11 cellular contexts compared by ENCODE assay signal in the genomic region with DNA sequence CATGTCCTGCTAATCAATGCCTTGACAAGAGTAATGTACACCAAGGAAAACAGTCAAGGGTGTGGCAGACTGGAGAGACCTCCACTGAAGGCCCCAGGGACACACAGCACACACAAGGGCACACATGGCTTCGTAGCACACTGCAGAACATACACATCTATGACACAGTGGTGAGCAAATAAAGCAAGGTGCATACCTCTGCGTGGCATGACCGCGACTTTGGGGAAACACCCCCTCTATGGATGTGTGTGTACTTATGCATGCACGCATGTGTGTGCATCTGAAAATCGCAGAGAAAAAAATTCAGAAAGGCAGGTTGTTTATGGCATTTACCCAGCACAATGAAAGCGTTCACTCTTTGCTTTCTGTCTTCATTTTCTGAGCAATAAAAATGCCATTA. TPM values are rescaled to one million over a fixed set of nuclear protein-coding genes. Genes with fewer than 3 reads are reported as not detected.
A peak's percentile ranks its signal among the peaks of the same experiment; 100 is the strongest.
DNase-seq lines count a peak whose midpoint lies in the region; ATAC-seq and TF ChIP-seq lines count a peak whose summit lies in the region.
"Had no signal": no experiment of that assay in that cellular context is flagged by ENCODE, and none has a peak within 500 bp of the region (broad histone marks: within the 10 kb centered on the region; RNA-seq: fewer than 3 reads in every experiment).

No MANE protein-coding gene starts in this region.

- no peak overlapping the region for H3K4me3 ChIP-seq in sigmoid colon

- H3K36me3 Mint-ChIP-seq in WTC11 = peaks cover 22% of the 10 kb centered on the region
- H3K36me3 Mint-ChIP-seq in dendritic cell treated with granulocyte-macrophage colony-stimulating factor and Interleukin-4, amounts not matched to agents 40 ng/mL and 50 ng/mL, for 4 days (ENCODE audit: low read depth) = peaks cover 43% of the 10 kb centered on the region

- ATAC-seq in WTC11 (no peak), HG03439 (IDR thresholded peaks at IDR 0.05; ENCODE audit: unreplicated experiment) (no peak)

- peak overlapping the region; percentile 86 for H3K27ac Mint-ChIP-seq in WTC11
- H3K27ac Mint-ChIP-seq in dendritic cell treated with granulocyte-macrophage colony-stimulating factor and Interleukin-4, amounts not matched to agents 40 ng/mL and 50 ng/mL, for 4 days = peak overlapping the region; percentile 54

- no peak for TF ChIP-seq EP300 in sigmoid colon (IDR thresholded peaks at IDR 0.05)

- H3K9me3 ChIP-seq in sigmoid colon = peaks cover 0 to 1% (median 0%) of the 10 kb centered on the region in 4 donors

- POLR2A ChIA-PET in WTC11 (lab: Charles Lee) = no interaction called here

- no peaks in the 10 kb centered on the region for H3K27me3 Mint-ChIP-seq in WTC11 (ENCODE audit: low read depth)
- H3K27me3 Mint-ChIP-seq in dendritic cell treated with granulocyte-macrophage colony-stimulating factor and Interleukin-4, amounts not matched to agents 40 ng/mL and 50 ng/mL, for 4 days = no peaks in the 10 kb centered on the region

- CTCF ChIA-PET in WTC11 (lab: Charles Lee) = no interaction called here

- no peak for TF ChIP-seq POLR2A in sigmoid colon (IDR thresholded peaks at IDR 0.05)

- H3K4me3 Mint-ChIP-seq in WTC11 = no peak overlapping the region
- H3K4me3 Mint-ChIP-seq in dendritic cell treated with granulocyte-macrophage colony-stimulating factor and Interleukin-4, amounts not matched to agents 40 ng/mL and 50 ng/mL, for 4 days = no peak overlapping the region

- H3K9me3 Mint-ChIP-seq in WTC11 = peaks cover 7% of the 10 kb centered on the region; the same call in 1 of the 2 replicates
- peaks cover 9% of the 10 kb centered on the region for H3K9me3 Mint-ChIP-seq in dendritic cell treated with granulocyte-macrophage colony-stimulating factor and Interleukin-4, amounts not matched to agents 40 ng/mL and 50 ng/mL, for 4 days

- TF ChIP-seq CTCF in WTC11 (IDR thresholded peaks at IDR 0.05) = no peak
- no peak for TF ChIP-seq CTCF in sigmoid colon (IDR thresholded peaks at IDR 0.05)

- H3K4me1 Mint-ChIP-seq in WTC11 = peaks cover 33% of the 10 kb centered on the region
- peaks cover 66% of the 10 kb centered on the region for H3K4me1 Mint-ChIP-seq in dendritic cell treated with granulocyte-macrophage colony-stimulating factor and Interleukin-4, amounts not matched to agents 40 ng/mL and 50 ng/mL, for 4 days (ENCODE audit: low read depth)

- H3K36me3 ChIP-seq in sigmoid colon = no peaks in the 10 kb centered on the region

- H3K27ac ChIP-seq in sigmoid colon = no peak overlapping the region

- intact Hi-C loops in dendritic cell treated with granulocyte-macrophage colony-stimulating factor and Interleukin-4, amounts not matched to agents 40 ng/mL and 50 ng/mL, for 4 days (cut with micrococcal nuclease) = no loop called here
- intact Hi-C loops in sigmoid colon (cut with DNase I) = no loop called here

- no peaks in the 10 kb centered on the region for H3K27me3 ChIP-seq in sigmoid colon

- 15 to 31% methylated on average over 7 of the region's 7 CpGs for WGBS in sigmoid colon, 2 donors

- peak; percentile 29 for DNase-seq in Daoy (ENCODE audit: low read depth)
- no peak for DNase-seq in WTC11 (ENCODE audit: low spot score)
- DNase-seq in sigmoid colon = peak; percentile 25
- no peak for DNase-seq in NCI-H510A treated with DMSO at 0.1 percent for 48 hours (lab: John Stamatoyannopoulos, UW)
- no peak for DNase-seq in GM03348 (ENCODE audit: low spot score)
- no peak for DNase-seq in NCI-H1092 (lab: John Stamatoyannopoulos, UW)
- DNase-seq: amniotic stem cell, DMS53, SW 1271 had no signal

- H3K4me1 ChIP-seq in sigmoid colon = peaks cover 0 to 20% (median 3%) of the 10 kb centered on the region in 4 donors

TF ChIP-seq in WTC11, 78 proteins besides CTCF, POLR2A, EP300 and RAD21 (continues in another document):
- TF ChIP-seq, protein P1, sequence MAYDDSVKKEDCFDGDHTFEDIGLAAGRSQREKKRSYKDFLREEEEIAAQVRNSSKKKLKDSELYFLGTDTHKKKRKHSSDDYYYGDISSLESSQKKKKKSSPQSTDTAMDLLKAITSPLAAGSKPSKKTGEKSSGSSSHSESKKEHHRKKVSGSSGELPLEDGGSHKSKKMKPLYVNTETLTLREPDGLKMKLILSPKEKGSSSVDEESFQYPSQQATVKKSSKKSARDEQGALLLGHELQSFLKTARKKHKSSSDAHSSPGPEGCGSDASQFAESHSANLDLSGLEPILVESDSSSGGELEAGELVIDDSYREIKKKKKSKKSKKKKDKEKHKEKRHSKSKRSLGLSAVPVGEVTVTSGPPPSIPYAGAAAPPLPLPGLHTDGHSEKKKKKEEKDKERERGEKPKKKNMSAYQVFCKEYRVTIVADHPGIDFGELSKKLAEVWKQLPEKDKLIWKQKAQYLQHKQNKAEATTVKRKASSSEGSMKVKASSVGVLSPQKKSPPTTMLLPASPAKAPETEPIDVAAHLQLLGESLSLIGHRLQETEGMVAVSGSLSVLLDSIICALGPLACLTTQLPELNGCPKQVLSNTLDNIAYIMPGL (CRISPR knock-in tag; IDR thresholded peaks at IDR 0.05) = no peak
- TF ChIP-seq, protein P2, sequence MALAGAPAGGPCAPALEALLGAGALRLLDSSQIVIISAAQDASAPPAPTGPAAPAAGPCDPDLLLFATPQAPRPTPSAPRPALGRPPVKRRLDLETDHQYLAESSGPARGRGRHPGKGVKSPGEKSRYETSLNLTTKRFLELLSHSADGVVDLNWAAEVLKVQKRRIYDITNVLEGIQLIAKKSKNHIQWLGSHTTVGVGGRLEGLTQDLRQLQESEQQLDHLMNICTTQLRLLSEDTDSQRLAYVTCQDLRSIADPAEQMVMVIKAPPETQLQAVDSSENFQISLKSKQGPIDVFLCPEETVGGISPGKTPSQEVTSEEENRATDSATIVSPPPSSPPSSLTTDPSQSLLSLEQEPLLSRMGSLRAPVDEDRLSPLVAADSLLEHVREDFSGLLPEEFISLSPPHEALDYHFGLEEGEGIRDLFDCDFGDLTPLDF (CRISPR knock-in tag; IDR thresholded peaks at IDR 0.05) = no peak
- TF ChIP-seq, protein P3, sequence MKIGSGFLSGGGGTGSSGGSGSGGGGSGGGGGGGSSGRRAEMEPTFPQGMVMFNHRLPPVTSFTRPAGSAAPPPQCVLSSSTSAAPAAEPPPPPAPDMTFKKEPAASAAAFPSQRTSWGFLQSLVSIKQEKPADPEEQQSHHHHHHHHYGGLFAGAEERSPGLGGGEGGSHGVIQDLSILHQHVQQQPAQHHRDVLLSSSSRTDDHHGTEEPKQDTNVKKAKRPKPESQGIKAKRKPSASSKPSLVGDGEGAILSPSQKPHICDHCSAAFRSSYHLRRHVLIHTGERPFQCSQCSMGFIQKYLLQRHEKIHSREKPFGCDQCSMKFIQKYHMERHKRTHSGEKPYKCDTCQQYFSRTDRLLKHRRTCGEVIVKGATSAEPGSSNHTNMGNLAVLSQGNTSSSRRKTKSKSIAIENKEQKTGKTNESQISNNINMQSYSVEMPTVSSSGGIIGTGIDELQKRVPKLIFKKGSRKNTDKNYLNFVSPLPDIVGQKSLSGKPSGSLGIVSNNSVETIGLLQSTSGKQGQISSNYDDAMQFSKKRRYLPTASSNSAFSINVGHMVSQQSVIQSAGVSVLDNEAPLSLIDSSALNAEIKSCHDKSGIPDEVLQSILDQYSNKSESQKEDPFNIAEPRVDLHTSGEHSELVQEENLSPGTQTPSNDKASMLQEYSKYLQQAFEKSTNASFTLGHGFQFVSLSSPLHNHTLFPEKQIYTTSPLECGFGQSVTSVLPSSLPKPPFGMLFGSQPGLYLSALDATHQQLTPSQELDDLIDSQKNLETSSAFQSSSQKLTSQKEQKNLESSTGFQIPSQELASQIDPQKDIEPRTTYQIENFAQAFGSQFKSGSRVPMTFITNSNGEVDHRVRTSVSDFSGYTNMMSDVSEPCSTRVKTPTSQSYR (CRISPR knock-in tag; IDR thresholded peaks at IDR 0.05) = no peak
- TF ChIP-seq, protein P4, sequence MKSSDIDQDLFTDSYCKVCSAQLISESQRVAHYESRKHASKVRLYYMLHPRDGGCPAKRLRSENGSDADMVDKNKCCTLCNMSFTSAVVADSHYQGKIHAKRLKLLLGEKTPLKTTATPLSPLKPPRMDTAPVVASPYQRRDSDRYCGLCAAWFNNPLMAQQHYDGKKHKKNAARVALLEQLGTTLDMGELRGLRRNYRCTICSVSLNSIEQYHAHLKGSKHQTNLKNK (CRISPR knock-in tag; IDR thresholded peaks at IDR 0.05) = no peak
- TF ChIP-seq NR1H2 (CRISPR knock-in tag; IDR thresholded peaks at IDR 0.05) = no peak
- TF ChIP-seq NR3C1 (CRISPR knock-in tag; conservative IDR thresholded peaks at IDR 0.05; ENCODE audit: low read depth) = no peak
- no peak for TF ChIP-seq ATF1 (CRISPR knock-in tag; IDR thresholded peaks at IDR 0.05)
- TF ChIP-seq, protein P5, sequence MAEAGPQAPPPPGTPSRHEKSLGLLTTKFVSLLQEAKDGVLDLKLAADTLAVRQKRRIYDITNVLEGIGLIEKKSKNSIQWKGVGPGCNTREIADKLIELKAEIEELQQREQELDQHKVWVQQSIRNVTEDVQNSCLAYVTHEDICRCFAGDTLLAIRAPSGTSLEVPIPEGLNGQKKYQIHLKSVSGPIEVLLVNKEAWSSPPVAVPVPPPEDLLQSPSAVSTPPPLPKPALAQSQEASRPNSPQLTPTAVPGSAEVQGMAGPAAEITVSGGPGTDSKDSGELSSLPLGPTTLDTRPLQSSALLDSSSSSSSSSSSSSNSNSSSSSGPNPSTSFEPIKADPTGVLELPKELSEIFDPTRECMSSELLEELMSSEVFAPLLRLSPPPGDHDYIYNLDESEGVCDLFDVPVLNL (CRISPR knock-in tag; IDR thresholded peaks at IDR 0.05; ENCODE audit: borderline replicate concordance, low read depth) = no peak
- TF ChIP-seq, protein P6, sequence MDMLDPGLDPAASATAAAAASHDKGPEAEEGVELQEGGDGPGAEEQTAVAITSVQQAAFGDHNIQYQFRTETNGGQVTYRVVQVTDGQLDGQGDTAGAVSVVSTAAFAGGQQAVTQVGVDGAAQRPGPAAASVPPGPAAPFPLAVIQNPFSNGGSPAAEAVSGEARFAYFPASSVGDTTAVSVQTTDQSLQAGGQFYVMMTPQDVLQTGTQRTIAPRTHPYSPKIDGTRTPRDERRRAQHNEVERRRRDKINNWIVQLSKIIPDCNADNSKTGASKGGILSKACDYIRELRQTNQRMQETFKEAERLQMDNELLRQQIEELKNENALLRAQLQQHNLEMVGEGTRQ (CRISPR knock-in tag; IDR thresholded peaks at IDR 0.05) = no peak

RNA-seq across cellular contexts. Expression of a gene that starts 20.5 kb away (rescaled TPM):
- total RNA-seq in Daoy (2014; rRNA removed; shearing (Covaris generic)) = 2.3 and 4.5 TPM in 2 replicates
- 60.5 to 67.8 TPM (median 65.2 TPM) in 3 replicates for total RNA-seq in WTC11 (2021)
- total RNA-seq in sigmoid colon = 10 to 100 TPM in 1 of 4 donors, 1 to 10 TPM in 3; 4.6 to 13.0 (median 7.0) TPM
- polyA plus RNA-seq in sigmoid colon = 10 to 100 TPM in 1 of 3 donors, 1 to 10 TPM in 2; 1.4 to 35.1 (median 3.6) TPM

Comparison
In these comparisons a context has a peak if more than half of its experiments do, and no peak if none do; other contexts are left out.
1. DNase-seq: peak in Daoy (single experiment) and sigmoid colon (single experiment); none in WTC11 (single experiment), NCI-H510A treated with DMSO at 0.1 percent for 48 hours (single experiment), GM03348 (single experiment) and NCI-H1092 (single experiment).